Comparison of ENCODE assay signal across 15 cellular contexts in the genomic region with DNA sequence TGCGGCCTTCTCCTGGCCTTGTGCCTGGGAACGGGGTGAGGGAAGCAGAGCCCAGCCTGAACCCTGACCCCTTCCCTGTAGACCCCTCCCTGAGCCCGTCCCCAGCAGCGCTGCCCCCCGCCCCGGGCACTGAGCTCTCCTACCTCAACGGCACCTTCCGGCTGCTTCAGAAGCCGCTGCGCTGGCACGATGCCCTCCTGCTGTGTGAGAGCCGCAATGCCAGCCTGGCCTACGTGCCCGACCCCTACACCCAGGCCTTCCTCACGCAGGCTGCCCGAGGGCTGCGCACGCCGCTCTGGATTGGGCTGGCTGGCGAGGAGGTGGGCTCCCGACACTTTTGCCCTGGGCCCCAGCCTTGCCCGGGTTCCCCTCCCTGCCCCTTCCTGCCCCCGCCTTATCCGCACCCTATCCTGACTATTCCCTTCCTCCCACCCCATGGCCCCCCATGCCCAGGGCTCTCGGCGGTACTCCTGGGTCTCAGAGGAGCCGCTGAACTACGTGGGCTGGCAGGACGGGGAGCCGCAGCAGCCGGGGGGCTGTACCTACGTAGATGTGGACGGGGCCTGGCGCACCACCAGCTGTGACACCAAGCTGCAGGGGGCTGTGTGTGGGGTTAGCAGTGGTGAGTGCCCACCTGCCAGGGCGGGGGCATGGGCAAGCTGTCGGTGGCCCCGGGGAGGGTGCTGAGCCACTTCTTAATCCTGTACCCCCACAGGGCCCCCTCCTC.
DNase-seq lines count a peak whose midpoint lies in the region; ATAC-seq, FAIRE-seq and TF ChIP-seq lines count a peak whose summit lies in the region.
"Had no signal": no experiment of that assay in that cellular context is flagged by ENCODE, and none has a peak within 500 bp of the region (broad histone marks: within the 10 kb centered on the region; RNA-seq: fewer than 3 reads in every experiment).

No MANE protein-coding gene starts in this region.

- peak overlapping the region; percentile 89 for H4K91ac ChIP-seq in neuronal stem cell (ENCODE audit: low read depth, low read length, poor library complexity)

- H2AFZ ChIP-seq in K562 (ENCODE audit: low read depth, low read length) (no peak overlapping the region), neuronal stem cell (ENCODE audit: low read length) (no peak overlapping the region), HepG2 (ENCODE audit: low read length) (no peak overlapping the region)

- no peaks in the 10 kb centered on the region for H3K9me3 ChIP-seq in K562 (replicated peaks; ENCODE audit: control insufficient read depth, insufficient read depth, low read depth, low read length)
- no peaks in the 10 kb centered on the region for H3K9me3 ChIP-seq in neuronal stem cell (replicated peaks in 1 of 2; ENCODE audit: control insufficient read depth in 2 of 2, insufficient read depth in 1 of 2, low read depth in 1 of 2, low read length in 2 of 2)
- H3K9me3 ChIP-seq in HepG2 (ENCODE audit: low read length), result no peaks in the 10 kb centered on the region

- no peak overlapping the region for H3K23ac ChIP-seq in neuronal stem cell (ENCODE audit: low read depth, low read length, poor library complexity)

- ATAC-seq in stimulated activated naive CD8-positive, alpha-beta T cell treated with anti-CD3 and anti-CD28 coated beads, Interleukin-15, amount 100 ng/mL, for 72 hours, result peak; percentile 50
- ATAC-seq in stimulated activated naive CD8-positive, alpha-beta T cell treated with anti-CD3 and anti-CD28 coated beads, Interleukin-15, Interleukin-2, amounts not matched to agents 100 U/mL and 50 U/mL, for 24 hours, result no peak
- ATAC-seq in K562 (no peak), HepG2 (no peak), HG03565 (IDR thresholded peaks at IDR 0.05; ENCODE audit: unreplicated experiment) (no peak)

- H2BK12ac ChIP-seq in neuronal stem cell (ENCODE audit: low read length), result no peak overlapping the region

- BruUV-seq in K562 (replicated peaks; lab: Mats Ljungman, UMichigan) (no TSS peak), HepG2 (replicated peaks; lab: Mats Ljungman, UMichigan) (no TSS peak)

- TF ChIP-seq RAD21 in K562 (CRISPR knock-in tag; conservative IDR thresholded peaks at IDR 0.05 in 1 of 2, IDR thresholded peaks at IDR 0.05 in 1 of 2) (no peak), HepG2 (CRISPR knock-in tag; IDR thresholded peaks at IDR 0.05) (no peak)

- H3K14ac ChIP-seq in neuronal stem cell (ENCODE audit: low read length), result peak overlapping the region; percentile 38

- H2BK5ac ChIP-seq in neuronal stem cell (ENCODE audit: low read length), result no peak overlapping the region

- no peaks in the 10 kb centered on the region for H3K79me2 ChIP-seq in K562 (ENCODE audit: control insufficient read depth, insufficient read depth, low read length)
- H3K79me2 ChIP-seq in HepG2 (ENCODE audit: insufficient read depth, low read length), result no peaks in the 10 kb centered on the region

- H3K18ac ChIP-seq in neuronal stem cell (ENCODE audit: low read length), result no peak overlapping the region

- H4K20me1 ChIP-seq in K562 (replicated peaks; ENCODE audit: control insufficient read depth, insufficient read depth, low read length) (no peaks in the 10 kb centered on the region), HepG2 (ENCODE audit: insufficient read depth, low read length) (0 out of 2 replicates have a peak, but pooled peaks cover 7% of the 10 kb centered on the region)

- intact Hi-C loops in K562 (cut with micrococcal nuclease) (no loop called here), HepG2 (cut with micrococcal nuclease; ENCODE audit: unreplicated experiment) (no loop called here)

- CTCF ChIA-PET in K562 (lab: Yijun Ruan, JAX; ENCODE audit: low intra/inter-chr PET ratio), result no interaction called here
- CTCF ChIA-PET in HepG2 (lab: Yijun Ruan, JAX; ENCODE audit: low intra/inter-chr PET ratio, low total read pairs), result no interaction called here

- H3K9me1 ChIP-seq in K562 (ENCODE audit: control insufficient read depth, insufficient read depth, low read length), result peaks cover 3% of the 10 kb centered on the region

- no peak overlapping the region for H3K4ac ChIP-seq in neuronal stem cell (ENCODE audit: low read length)

- TF ChIP-seq CTCF in K562 (IDR thresholded peaks at IDR 0.05 in 2 of 3, conservative IDR thresholded peaks at IDR 0.05 in 1 of 3; ENCODE audit: insufficient read depth in 2 of 3, low read depth in 1 of 3, low read length in 3 of 3) (no peak), HepG2 (CRISPR knock-in tag; IDR thresholded peaks at IDR 0.05) (no peak)

- in situ Hi-C loops in K562 (cut with MboI) (loop anchor here (25.0 kb wide), 1 partner anchor 723 kb away; no protein-coding TSS in a partner anchor), HepG2 (cut with HindIII; ENCODE audit: extremely low pct_ligation_motif_present, low pct_unique_long_range_greater_than_20kb) (no loop called here)

- H3K27ac ChIP-seq in K562 (ENCODE audit: extremely low read depth, low read depth, low read length) (no peak overlapping the region), neuronal stem cell (replicated peaks; ENCODE audit: low read length) (no peak overlapping the region), HepG2 (ENCODE audit: extremely low read length, insufficient read depth, low read length) (no peak overlapping the region)
- H3K27ac ChIP-seq: HL-60 had no signal

- H3K4me3 ChIP-seq in K562 (no peak overlapping the region), neuronal stem cell (ENCODE audit: low read length in 2 of 2) (no peak overlapping the region), HepG2 (replicated peaks in 1 of 3; ENCODE audit: insufficient read depth in 1 of 3, low read depth in 2 of 3, low read length in 3 of 3) (no peak overlapping the region)

- WGBS in K562 (ENCODE audit: insufficient coverage, low coverage, missing lambda C conversion rate), result 91% methylated on average over 15 of the region's 37 CpGs
- WGBS in neuronal stem cell (ENCODE audit: extremely low coverage in 2 of 2, insufficient read length in 2 of 2, insufficient replicate concordance in 1 of 2), 2 donors, result no CpG with 5 or more reads among the region's 37 CpGs
- WGBS in HepG2 (ENCODE audit: low lambda C conversion rate), result 57% methylated on average over 33 of the region's 37 CpGs

- no peaks in the 10 kb centered on the region for H3K4me1 Mint-ChIP-seq in stimulated activated naive CD8-positive, alpha-beta T cell treated with anti-CD3 and anti-CD28 coated beads, Interleukin-15, amount 100 ng/mL, for 72 hours
- H3K4me1 Mint-ChIP-seq: B cell had no signal

- TF ChIP-seq EP300 in K562 (IDR thresholded peaks at IDR 0.05; ENCODE audit: low read length), result no peak
- no peak for TF ChIP-seq EP300 in HepG2 (IDR thresholded peaks at IDR 0.05; ENCODE audit: low read depth in 2 of 2, low read length in 2 of 2)
- no peak for TF ChIP-seq EP300 in HepG2 (CRISPR knock-in tag; IDR thresholded peaks at IDR 0.05; ENCODE audit: borderline replicate concordance)

- DNase-seq in stimulated activated naive CD8-positive, alpha-beta T cell treated with anti-CD3 and anti-CD28 coated beads, Interleukin-15, amount 100 ng/mL, for 72 hours, result no peak
- no peak for DNase-seq in stimulated activated naive CD8-positive, alpha-beta T cell treated with anti-CD3 and anti-CD28 coated beads, Interleukin-15, Interleukin-2, amounts not matched to agents 100 U/mL and 50 U/mL, for 24 hours
- no peak for DNase-seq in K562 (ENCODE audit: extremely low read depth in 1 of 4, low spot score in 3 of 4)
- no peak for DNase-seq in neuronal stem cell (ENCODE audit: low spot score)
- DNase-seq in hepatic stellate cell (ENCODE audit: low spot score), result no peak
- DNase-seq in HepG2 (ENCODE audit: low spot score), result no peak
- DNase-seq: ACHN; Calu3; CD4-positive, alpha-beta T cell; DND-41; GDM1 had no signal

- H3K27me3 ChIP-seq in K562 (ENCODE audit: control insufficient read depth in 2 of 2, insufficient read depth in 2 of 2, low read length in 2 of 2) (no peaks in the 10 kb centered on the region), neuronal stem cell (ENCODE audit: control insufficient read depth in 3 of 3, insufficient read depth in 3 of 3, low read depth in 1 of 3, low read length in 3 of 3) (no peaks in the 10 kb centered on the region), HepG2 (ENCODE audit: control insufficient read depth in 1 of 2, insufficient read depth in 2 of 2, low read length in 2 of 2) (peaks cover 4 to 19% of the 10 kb centered on the region in 2 experiments; a peak in 4 of 5 replicates)

- H2BK120ac ChIP-seq in neuronal stem cell (ENCODE audit: low read depth, low read length), result no peak overlapping the region

- H3K4me1 ChIP-seq in K562 (replicated peaks in 1 of 2; ENCODE audit: control insufficient read depth in 2 of 2, insufficient read depth in 2 of 2, low read length in 2 of 2) (peaks cover 25 to 48% of the 10 kb centered on the region in 2 experiments; a peak in 4 of 5 replicates), neuronal stem cell (ENCODE audit: control insufficient read depth in 2 of 2, insufficient read depth in 1 of 2, low read depth in 1 of 2, low read length in 2 of 2) (peaks cover 9 to 11% of the 10 kb centered on the region in 2 donors), HepG2 (ENCODE audit: insufficient read depth, low read length) (no peaks in the 10 kb centered on the region)

- no peak overlapping the region for H2AK5ac ChIP-seq in neuronal stem cell (ENCODE audit: low read depth, low read length)

- H3K27ac Mint-ChIP-seq in stimulated activated naive CD8-positive, alpha-beta T cell treated with anti-CD3 and anti-CD28 coated beads, Interleukin-15, amount 100 ng/mL, for 72 hours, result no peak overlapping the region
- H3K27ac Mint-ChIP-seq: B cell; CD4-positive, alpha-beta T cell had no signal

- FAIRE-seq in K562 (lab: Jason Lieb, UNC) (no peak), HepG2 (lab: Jason Lieb, UNC) (no peak)
- FAIRE-seq: H1 had no signal

- H3K4me2 ChIP-seq in K562 (ENCODE audit: insufficient read depth, low read length) (no peak overlapping the region), neuronal stem cell (ENCODE audit: insufficient read depth, low read length, poor library complexity, severe bottlenecking) (no peak overlapping the region), HepG2 (ENCODE audit: low read depth, low read length) (no peak overlapping the region)

- TF ChIP-seq POLR2A in K562 (conservative IDR thresholded peaks at IDR 0.05), result no peak
- no peak for TF ChIP-seq POLR2A in HepG2 (IDR thresholded peaks at IDR 0.05; ENCODE audit: insufficient read depth in 1 of 2, low read depth in 2 of 2, low read length in 2 of 2)

- H3K79me1 ChIP-seq in neuronal stem cell (ENCODE audit: low read depth, low read length), result no peaks in the 10 kb centered on the region

- H2BK15ac ChIP-seq in neuronal stem cell (ENCODE audit: low read length), result no peak overlapping the region

- POLR2A ChIA-PET in K562 (lab: Yijun Ruan, JAX), result interaction anchor here (0.6 kb wide), 1 partner anchor 82 kb away, joined by 3 read pairs; no protein-coding TSS in a partner anchor
- POLR2A ChIA-PET in HepG2 (lab: Yijun Ruan, JAX), result no interaction called here

- H3K4me3 Mint-ChIP-seq in stimulated activated naive CD8-positive, alpha-beta T cell treated with anti-CD3 and anti-CD28 coated beads, Interleukin-15, amount 100 ng/mL, for 72 hours, result no peak overlapping the region
- H3K4me3 Mint-ChIP-seq: B cell; CD4-positive, alpha-beta T cell had no signal

- H3K9me3 Mint-ChIP-seq in stimulated activated naive CD8-positive, alpha-beta T cell treated with anti-CD3 and anti-CD28 coated beads, Interleukin-15, amount 100 ng/mL, for 72 hours, result no peaks in the 10 kb centered on the region
- H3K9me3 Mint-ChIP-seq: CD4-positive, alpha-beta T cell had no signal

- H3K27me3 Mint-ChIP-seq in stimulated activated naive CD8-positive, alpha-beta T cell treated with anti-CD3 and anti-CD28 coated beads, Interleukin-15, amount 100 ng/mL, for 72 hours, result peaks cover 8% of the 10 kb centered on the region

- H3K9ac ChIP-seq in K562 (ENCODE audit: insufficient read depth in 1 of 2, low read depth in 2 of 2, low read length in 2 of 2) (no peak overlapping the region), neuronal stem cell (ENCODE audit: low read depth, low read length, poor library complexity) (no peak overlapping the region), HepG2 (ENCODE audit: insufficient read depth, low read depth, low read length) (no peak overlapping the region)

- H4K8ac ChIP-seq in neuronal stem cell (ENCODE audit: low read depth, low read length), result no peak overlapping the region

- H3K36me3 ChIP-seq in K562 (ENCODE audit: control insufficient read depth, insufficient read depth, low read length) (no peaks in the 10 kb centered on the region; the same call in 2 of the 3 replicates), neuronal stem cell (replicated peaks in 1 of 2; ENCODE audit: control insufficient read depth in 2 of 2, insufficient read depth in 2 of 2, low read length in 2 of 2) (peaks cover 12 to 59% of the 10 kb centered on the region in 2 donors), HepG2 (replicated peaks in 1 of 2; ENCODE audit: control insufficient read depth in 1 of 2, insufficient read depth in 2 of 2, low read length in 2 of 2) (no peaks in the 10 kb centered on the region)
